8 cellular contexts compared by ENCODE assay signal in genomic region chr19:55638864-55639359, GRCh38. TPM values are rescaled to one million over a fixed set of nuclear protein-coding genes. Genes with fewer than 3 reads are reported as not detected.
DNase-seq lines count a peak whose midpoint lies in the region; ATAC-seq and TF ChIP-seq lines count a peak whose summit lies in the region.

No MANE protein-coding gene starts in this region.

- 96% methylated on average over 3 of the region's 6 CpGs; no CpG with 5 or more reads in 1 of the 2 donors for WGBS in gastroesophageal sphincter (ENCODE audit: low coverage in 1 of 2), 2 donors

- no peaks in the 10 kb centered on the region for H3K27me3 ChIP-seq in gastroesophageal sphincter

- CTCF ChIA-PET in activated CD4-positive, alpha-beta memory T cell treated with anti-CD3 and anti-CD28 coated beads for 36 hours (lab: Charles Lee): interaction anchor here (0.6 to 5.0 kb wide), 8 partner anchors 8 to 135 kb away, joined by 3 to 26 read pairs (median 4); partner anchors contain the start of genes FIZ1, U2AF2 and ZNF784

- peaks cover 5 to 89% (median 63%) of the 10 kb centered on the region in 3 donors for H3K4me1 ChIP-seq in gastroesophageal sphincter

- peak overlapping the region; percentile 81 for H3K27ac Mint-ChIP-seq in activated CD4-positive, alpha-beta memory T cell treated with anti-CD3 and anti-CD28 coated beads for 36 hours

- TF ChIP-seq POLR2A in gastroesophageal sphincter (IDR thresholded peaks at IDR 0.05): no peak

- peak in 3 of 4 experiments; percentile 15 to 41 (median 19) for TF ChIP-seq CTCF in gastroesophageal sphincter (IDR thresholded peaks at IDR 0.05)

- H3K4me3 Mint-ChIP-seq in activated CD4-positive, alpha-beta memory T cell treated with anti-CD3 and anti-CD28 coated beads for 36 hours: peak overlapping the region; percentile 51

- ATAC-seq in gastroesophageal sphincter: no peak
- no peak for ATAC-seq in GM21515 (IDR thresholded peaks at IDR 0.05; ENCODE audit: unreplicated experiment)

- H3K9me3 ChIP-seq in gastroesophageal sphincter: no peaks in the 10 kb centered on the region

- no peak for TF ChIP-seq EP300 in gastroesophageal sphincter (IDR thresholded peaks at IDR 0.05)

- H3K27ac ChIP-seq in gastroesophageal sphincter: peak overlapping the region in 2 of 4 donors; percentile 90 to 96

- POLR2A ChIA-PET in activated CD4-positive, alpha-beta memory T cell treated with anti-CD3 and anti-CD28 coated beads for 36 hours (lab: Charles Lee): no interaction called here

- peak; percentile 33 for DNase-seq in NCI-H146 (lab: John Stamatoyannopoulos, UW)
- DNase-seq in NCI-H146 treated with DMSO at 0.1 percent for 48 hours (lab: John Stamatoyannopoulos, UW; ENCODE audit: unreplicated experiment): no peak
- DNase-seq in LoVo (ENCODE audit: low spot score): peak; percentile 32
- DNase-seq in activated CD4-positive, alpha-beta memory T cell treated with anti-CD3 and anti-CD28 coated beads for 36 hours: peak; percentile 81
- peak; percentile 26 to 52 (median 36) for DNase-seq in stimulated activated naive CD4-positive, alpha-beta T cell (lab: John Stamatoyannopoulos, UW)
- DNase-seq in NCI-H1694 (lab: John Stamatoyannopoulos, UW): no peak

- H3K4me1 Mint-ChIP-seq in activated CD4-positive, alpha-beta memory T cell treated with anti-CD3 and anti-CD28 coated beads for 36 hours (ENCODE audit: low read depth): peaks cover 60% of the 10 kb centered on the region

- H3K27me3 Mint-ChIP-seq in activated CD4-positive, alpha-beta memory T cell treated with anti-CD3 and anti-CD28 coated beads for 36 hours: no peaks in the 10 kb centered on the region

- no peaks in the 10 kb centered on the region for H3K36me3 ChIP-seq in gastroesophageal sphincter

- H3K9me3 Mint-ChIP-seq in activated CD4-positive, alpha-beta memory T cell treated with anti-CD3 and anti-CD28 coated beads for 36 hours: peaks cover 2% of the 10 kb centered on the region

- intact Hi-C loops in activated CD4-positive, alpha-beta memory T cell treated with anti-CD3 and anti-CD28 coated beads for 36 hours (cut with micrococcal nuclease): no loop called here

- peaks cover 25% of the 10 kb centered on the region for H3K36me3 Mint-ChIP-seq in activated CD4-positive, alpha-beta memory T cell treated with anti-CD3 and anti-CD28 coated beads for 36 hours

- H3K4me3 ChIP-seq in gastroesophageal sphincter: no peak overlapping the region

RNA-seq across cellular contexts. Expression of gene ZNF580, which starts 1.9 kb away (rescaled TPM):
- 10 to 100 TPM; 23.4 to 23.5 TPM for total RNA-seq in activated CD4-positive, alpha-beta memory T cell treated with anti-CD3 and anti-CD28 coated beads for 36 hours
- total RNA-seq in gastroesophageal sphincter: 10 to 100 TPM; 28.9 to 44.1 (median 35.2) TPM

RNA-seq across cellular contexts. Expression of gene ZNF581, which starts 4.5 kb away (rescaled TPM):
- total RNA-seq in activated CD4-positive, alpha-beta memory T cell treated with anti-CD3 and anti-CD28 coated beads for 36 hours: 10 to 100 TPM; 19.2 to 20.1 TPM
- total RNA-seq in gastroesophageal sphincter: 10 to 100 TPM in 3 of 4 donors, 1 to 10 TPM in 1; 8.4 to 17.5 (median 11.4) TPM

RNA-seq across cellular contexts. Expression of gene CCDC106, which starts 9.1 kb away (rescaled TPM):
- 1 to 10 TPM; 3.6 to 4.0 TPM for total RNA-seq in activated CD4-positive, alpha-beta memory T cell treated with anti-CD3 and anti-CD28 coated beads for 36 hours
- total RNA-seq in gastroesophageal sphincter: 10 to 100 TPM; 11.4 to 28.5 (median 15.5) TPM

RNA-seq across cellular contexts. Expression of gene ZNF784, which starts 14.5 kb away (rescaled TPM):
- 1 to 10 TPM; 3.9 to 4.4 TPM for total RNA-seq in activated CD4-positive, alpha-beta memory T cell treated with anti-CD3 and anti-CD28 coated beads for 36 hours
- 1 to 10 TPM in 3 of 4 donors, under 1 TPM in 1; 0.54 to 8.1 (median 4.8) TPM for total RNA-seq in gastroesophageal sphincter

RNA-seq across cellular contexts. Expression of gene U2AF2, which starts 15.9 kb away (rescaled TPM):
- 100 to 1,000 TPM; 249 to 251 TPM for total RNA-seq in activated CD4-positive, alpha-beta memory T cell treated with anti-CD3 and anti-CD28 coated beads for 36 hours
- 10 to 100 TPM; 68.9 to 97.9 (median 91.4) TPM for total RNA-seq in gastroesophageal sphincter

Comparison
In these comparisons a context has a peak if more than half of its experiments do, and no peak if none do; other contexts are left out.
1. DNase-seq: peak in NCI-H146 (single experiment), LoVo (single experiment), activated CD4-positive, alpha-beta memory T cell treated with anti-CD3 and anti-CD28 coated beads for 36 hours (single experiment) and stimulated activated naive CD4-positive, alpha-beta T cell (6 of 6); none in NCI-H146 treated with DMSO at 0.1 percent for 48 hours (single experiment) and NCI-H1694 (single experiment).